In the genomic region with DNA sequence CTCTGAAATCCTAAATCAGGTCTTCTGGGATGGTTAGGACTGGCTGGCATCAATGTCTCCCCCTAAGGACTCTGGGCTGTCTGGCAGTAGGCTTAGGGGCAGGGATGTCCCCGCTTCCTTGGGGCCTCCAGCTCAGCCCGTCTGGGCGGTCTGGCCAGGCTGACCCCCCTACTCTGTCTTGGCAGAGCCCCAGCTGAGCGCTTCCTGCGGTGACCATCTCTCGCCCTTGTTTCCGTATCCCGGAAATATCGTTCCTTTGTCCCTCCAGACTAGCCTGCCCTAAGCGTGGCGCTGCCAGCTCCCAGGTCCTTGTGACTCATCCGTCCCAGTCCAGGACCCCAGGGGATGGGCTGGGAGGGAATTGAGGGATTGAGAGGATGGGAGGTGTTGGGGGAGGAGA, we compare ENCODE assay signal across 9 cellular contexts. TPM values are rescaled to one million over a fixed set of nuclear protein-coding genes. Genes with fewer than 3 reads are reported as not detected.
DNase-seq lines count a peak whose midpoint lies in the region; ATAC-seq and TF ChIP-seq lines count a peak whose summit lies in the region.
"Had no signal": no experiment of that assay in that cellular context is flagged by ENCODE, and none has a peak within 500 bp of the region (broad histone marks: within the 10 kb centered on the region; RNA-seq: fewer than 3 reads in every experiment).

No MANE protein-coding gene starts in this region.

- H3K4me1 ChIP-seq in SJCRH30 (peaks cover 18% of the 10 kb centered on the region), gastroesophageal sphincter (peaks cover 0 to 36% (median 0%) of the 10 kb centered on the region in 3 donors)

- TF ChIP-seq CTCF in gastroesophageal sphincter (IDR thresholded peaks at IDR 0.05) (no peak), GM10266 (IDR thresholded peaks at IDR 0.05; ENCODE audit: control insufficient read depth, insufficient read depth, low read depth, missing control alignments) (no peak)

- H3K9me3 ChIP-seq in SJCRH30 (replicated peaks) = no peaks in the 10 kb centered on the region
- no peaks in the 10 kb centered on the region for H3K9me3 ChIP-seq in gastroesophageal sphincter

- H3K36me3 ChIP-seq in SJCRH30 = no peaks in the 10 kb centered on the region; the same call in 1 of the 2 replicates
- no peaks in the 10 kb centered on the region for H3K36me3 ChIP-seq in gastroesophageal sphincter

- H3K27me3 ChIP-seq in SJCRH30 (peaks cover 9% of the 10 kb centered on the region), gastroesophageal sphincter (peaks cover 50% of the 10 kb centered on the region)

- TF ChIP-seq EP300 in gastroesophageal sphincter (IDR thresholded peaks at IDR 0.05) = no peak

- H3K4me3 ChIP-seq in SJCRH30 = peak overlapping the region; percentile 11
- H3K4me3 ChIP-seq in gastroesophageal sphincter = no peak overlapping the region

- ATAC-seq in gastroesophageal sphincter = peak; percentile 74

- H3K27ac ChIP-seq in SJCRH30 = no peak overlapping the region
- H3K27ac ChIP-seq in gastroesophageal sphincter = peak overlapping the region in 3 of 4 donors; percentile 55 to 64 (median 55)

- no CpG with 5 or more reads among the region's 12 CpGs for WGBS in gastroesophageal sphincter (ENCODE audit: low coverage in 1 of 2), 2 donors

- TF ChIP-seq POLR2A in gastroesophageal sphincter (IDR thresholded peaks at IDR 0.05) (no peak), erythroblast (IDR thresholded peaks at IDR 0.05; ENCODE audit: low read length) (no peak)

- DNase-seq in ELF-1 (ENCODE audit: low read depth, low spot score) = peak; percentile 83
- peak; percentile 89 to 93 for DNase-seq in SJCRH30
- DNase-seq in pulmonary artery endothelial cell (ENCODE audit: low read depth, low spot score) = peak; percentile 78
- no peak for DNase-seq in erythroblast (lab: John Stamatoyannopoulos, UW)
- no peak for DNase-seq in NCI-H1048 (lab: John Stamatoyannopoulos, UW)
- no peak for DNase-seq in NK-92 (lab: John Stamatoyannopoulos, UW; ENCODE audit: unreplicated experiment)
- no peak for DNase-seq in GM10266 (ENCODE audit: extremely low spot score)
- DNase-seq: dorsolateral prefrontal cortex had no signal

RNA-seq across cellular contexts. Expression of a gene that starts 11.3 kb away (rescaled TPM):
- 27.6 and 31.2 TPM in 2 replicates for total RNA-seq in SJCRH30 (2014; rRNA removed; shearing (Covaris generic))
- total RNA-seq in gastroesophageal sphincter (10 to 100 TPM in 3 of 4 donors, 1 to 10 TPM in 1; 9.3 to 20.2 (median 15.6) TPM), pulmonary artery endothelial cell (16.6 and 33.8 TPM in 2 replicates)

RNA-seq across cellular contexts. Expression of a gene that starts 14.0 kb away (rescaled TPM):
- total RNA-seq in SJCRH30 (2014; rRNA removed; shearing (Covaris generic)) = 2.7 and 3.0 TPM in 2 replicates
- 1 to 10 TPM; 1.3 to 6.2 (median 4.2) TPM for total RNA-seq in gastroesophageal sphincter
- total RNA-seq in pulmonary artery endothelial cell = 2.0 and 4.1 TPM in 2 replicates

RNA-seq across cellular contexts. Expression of a gene that starts 28.4 kb away (rescaled TPM):
- total RNA-seq in SJCRH30 (2014; rRNA removed; shearing (Covaris generic)) = not detected in 2 replicates
- total RNA-seq in gastroesophageal sphincter (100 to 1,000 TPM in 1 of 4 donors, 10 to 100 TPM in 3; 41.4 to 110 (median 67.9) TPM), pulmonary artery endothelial cell (0.21 and 0.46 TPM in 2 replicates)

RNA-seq across cellular contexts. Expression of a gene that starts 39.3 kb away (rescaled TPM):
- total RNA-seq in SJCRH30 (2014; rRNA removed; shearing (Covaris generic)) = 34.2 and 37.5 TPM in 2 replicates
- total RNA-seq in gastroesophageal sphincter (10 to 100 TPM; 13.2 to 58.5 (median 19.9) TPM), pulmonary artery endothelial cell (30.0 and 30.3 TPM in 2 replicates)

RNA-seq across cellular contexts. Expression of a gene that starts 43.0 kb away (rescaled TPM):
- total RNA-seq in SJCRH30 (2014; rRNA removed; shearing (Covaris generic)) = 68.5 and 69.0 TPM in 2 replicates
- total RNA-seq in gastroesophageal sphincter = 100 to 1,000 TPM in 3 of 4 donors, 10 to 100 TPM in 1; 95.0 to 175 (median 113) TPM
- 35.8 and 44.0 TPM in 2 replicates for total RNA-seq in pulmonary artery endothelial cell

Comparison
In these comparisons a context has a peak if more than half of its experiments do, and no peak if none do; other contexts are left out.
1. DNase-seq: peak in ELF-1 (single experiment), SJCRH30 (2 of 2) and pulmonary artery endothelial cell (single experiment); none in erythroblast (0 of 2), NCI-H1048 (single experiment), NK-92 (single experiment) and GM10266 (single experiment).
2. RNA of a gene that starts 28.4 kb away (total RNA-seq): 41.4 to 110 TPM in gastroesophageal sphincter; 0.21 to 0.46 TPM in pulmonary artery endothelial cell and not detected in SJCRH30; every median in the first group is over 10 times any median in the second.